ENCODE assay signal across 20 cellular contexts in the genomic region with DNA sequence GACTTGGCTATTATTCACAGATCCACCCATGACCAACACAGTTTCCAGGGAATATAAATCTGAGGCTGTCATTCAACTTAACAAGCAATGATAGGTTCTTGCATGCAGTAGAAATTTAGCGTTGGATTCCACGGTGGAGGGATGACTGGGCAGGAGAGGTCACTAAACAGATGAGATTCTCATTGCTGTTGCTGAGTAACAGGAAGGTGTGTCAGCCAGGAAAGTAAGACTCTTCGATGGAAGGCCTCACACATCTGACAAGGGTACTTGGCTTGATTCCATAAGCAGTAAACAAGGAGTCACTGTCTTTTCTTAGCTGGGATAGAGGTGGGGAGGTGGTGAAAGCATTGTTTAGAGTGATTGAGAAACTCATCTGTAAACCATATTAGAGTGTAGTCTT.
A peak's percentile ranks its signal among the peaks of the same experiment; 100 is the strongest.
DNase-seq lines count a peak whose midpoint lies in the region; ATAC-seq and TF ChIP-seq lines count a peak whose summit lies in the region.
"Had no signal": no experiment of that assay in that cellular context is flagged by ENCODE, and none has a peak within 500 bp of the region (broad histone marks: within the 10 kb centered on the region; RNA-seq: fewer than 3 reads in every experiment).

No MANE protein-coding gene starts in this region.

- no peaks in the 10 kb centered on the region for H3K36me3 ChIP-seq in kidney epithelial cell (ENCODE audit: control insufficient read depth, insufficient read depth, low read length)
- H3K36me3 ChIP-seq: BE2C, HAP-1, SJCRH30 had no signal

- DNase-seq in NCI-H748 (lab: John Stamatoyannopoulos, UW; ENCODE audit: unreplicated experiment) (peak; percentile 19), NCI-H748 treated with DMSO at 0.1 percent for 48 hours (lab: John Stamatoyannopoulos, UW) (no peak), amniotic epithelial cell (ENCODE audit: low read depth) (peak; percentile 40), kidney epithelial cell (ENCODE audit: low read depth) (peak; percentile 73), 8988T (no peak)
- DNase-seq in stimulated activated CD4-positive, alpha-beta T cell treated with anti-CD3 and anti-CD28 coated beads, Interleukin-12 subunit alpha, Interleukin-12 subunit beta, amount 100 ng/mL, for 4 hours = no peak
- DNase-seq: BE2C; CD4-positive, CD25-positive, alpha-beta regulatory T cell; COR-L47; GDM1; GM23248; Karpas-422; NCI-H1092 treated with DMSO at 0.1 percent for 48 hours; NCI-H1694 treated with DMSO at 0.1 percent for 48 hours; NCI-H82; OCI-M1; SJCRH30 had no signal

- H3K27me3 ChIP-seq in kidney epithelial cell (ENCODE audit: control insufficient read depth, insufficient read depth, low read length) = no peaks in the 10 kb centered on the region
- H3K27me3 ChIP-seq: BE2C, SJCRH30 had no signal

- TF ChIP-seq CTCF in kidney epithelial cell (IDR thresholded peaks at IDR 0.05; ENCODE audit: insufficient read depth, low read length, poor library complexity, severe bottlenecking) = no peak

- no peak overlapping the region for H3K4me3 ChIP-seq in kidney epithelial cell (ENCODE audit: low read depth, low read length)
- H3K4me3 ChIP-seq: GM23248, HAP-1, SJCRH30 had no signal

- no peak for ATAC-seq in GM18502 (IDR thresholded peaks at IDR 0.05; ENCODE audit: poor library complexity, unreplicated experiment)
- no peak for ATAC-seq in GM19467 (IDR thresholded peaks at IDR 0.05; ENCODE audit: unreplicated experiment)

Comparison
In these comparisons a context has a peak if more than half of its experiments do, and no peak if none do; other contexts are left out.
1. DNase-seq: peak in NCI-H748 (single experiment), amniotic epithelial cell (single experiment) and kidney epithelial cell (single experiment); none in NCI-H748 treated with DMSO at 0.1 percent for 48 hours (single experiment), 8988T (single experiment) and stimulated activated CD4-positive, alpha-beta T cell treated with anti-CD3 and anti-CD28 coated beads, Interleukin-12 subunit alpha, Interleukin-12 subunit beta, amount 100 ng/mL, for 4 hours (single experiment).